Comparison of ENCODE assay signal across 2 cellular contexts in genomic region chr10:6917125-6917524, GRCh38.
TF ChIP-seq lines count a peak whose summit lies in the region.

No MANE protein-coding gene starts in this region.

TF ChIP-seq in GM23338, 12 proteins besides CTCF, POLR2A, EP300 and RAD21 (continued from another document):
- no peak for TF ChIP-seq ZNF462 (CRISPR knock-in tag; IDR thresholded peaks at IDR 0.05)

TF ChIP-seq in WTC11, 78 proteins besides CTCF, POLR2A, EP300 and RAD21 (continued from another document):
- no peak for TF ChIP-seq ZBTB43 (CRISPR knock-in tag; IDR thresholded peaks at IDR 0.05)
- no peak for TF ChIP-seq MAX (CRISPR knock-in tag; IDR thresholded peaks at IDR 0.05)
